31 cellular contexts compared by ENCODE assay signal in genomic region chr5:79108792-79109191, GRCh38. TPM values are rescaled to one million over a fixed set of nuclear protein-coding genes. Genes with fewer than 3 reads are reported as not detected.
"Had no signal": no experiment of that assay in that cellular context is flagged by ENCODE, and none has a peak within 500 bp of the region (broad histone marks: within the 10 kb centered on the region; RNA-seq: fewer than 3 reads in every experiment).

No MANE protein-coding gene starts in this region.

- H3K79me2 ChIP-seq: parathyroid adenoma had no signal

- H3K27ac ChIP-seq: neural progenitor cell, ovary, parathyroid adenoma, psoas muscle, skin epidermis, spleen, stomach, thoracic aorta, thyroid gland, tibial nerve, upper lobe of left lung, vagina had no signal

- H3K36me3 ChIP-seq: neural progenitor cell, ovary, spleen, stomach, thoracic aorta, thyroid gland, tibial nerve, upper lobe of left lung, vagina had no signal

- H3K27ac Mint-ChIP-seq: natural killer cell; nephron; neural progenitor cell; progenitor cell of endocrine pancreas; stimulated activated naive B cell treated with anti-CD40 and anti-IgM and Interleukin-4, amounts not matched to agents 10 μg/mL and 1 μg/mL and 100 μg/mL, for 72 hours; stimulated activated naive CD8-positive, alpha-beta T cell treated with anti-CD3 and anti-CD28 coated beads, Interleukin-15, Interleukin-2, amounts not matched to agents 100 ng/mL and 50 ng/mL, for 24 hours had no signal

- H3K36me3 Mint-ChIP-seq: natural killer cell; neural progenitor cell; stimulated activated naive B cell treated with anti-CD40 and anti-IgM and Interleukin-4, amounts not matched to agents 10 μg/mL and 1 μg/mL and 100 μg/mL, for 72 hours had no signal

- H3K4me3 Mint-ChIP-seq: natural killer cell; nephron; neural progenitor cell; stimulated activated naive B cell treated with anti-CD40 and anti-IgM and Interleukin-4, amounts not matched to agents 10 μg/mL and 1 μg/mL and 100 μg/mL, for 72 hours; stimulated activated naive CD8-positive, alpha-beta T cell treated with anti-CD3 and anti-CD28 coated beads, Interleukin-15, Interleukin-2, amounts not matched to agents 100 ng/mL and 50 ng/mL, for 24 hours had no signal

- DNase-seq: natural killer cell; occipital lobe; ovary; posterior cingulate gyrus; psoas muscle; right cardiac atrium; spleen; stimulated activated CD4-positive, alpha-beta T cell treated with anti-CD3 and anti-CD28 coated beads, Interleukin-12 subunit alpha, Interleukin-12 subunit beta, amount 100 ng/mL, for 4 hours; stimulated activated CD4-positive, alpha-beta T cell treated with anti-CD3 and anti-CD28 coated beads, Interleukin-1b, Interleukin-23, amount 100 ng/mL, for 48 hours; stimulated activated CD4-positive, alpha-beta T cell treated with anti-CD3 and anti-CD28 coated beads, Interleukin-4, amount 100 ng/mL, for 1 hour; stimulated activated CD4-positive, alpha-beta T cell treated with anti-CD3 and anti-CD28 coated beads, Interleukin-4, amount 100 ng/mL, for 4 hours; stimulated activated CD8-positive, alpha-beta memory T cell treated with anti-CD3 and anti-CD28 coated beads, Interleukin-4, amount 100 ng/mL, for 48 hours; stimulated activated naive B cell treated with anti-CD40 and anti-IgM and Interleukin-4, amounts not matched to agents 10 μg/mL and 1 μg/mL and 100 μg/mL, for 72 hours; stimulated activated naive CD4-positive, alpha-beta T cell treated with Interleukin-2 at 50 U/mL for 16 hours; stomach; thyroid gland; trophoblast cell; upper lobe of left lung had no signal

- H3K9ac ChIP-seq: neural progenitor cell, parathyroid adenoma had no signal

- H2AFZ ChIP-seq: neural progenitor cell, parathyroid adenoma had no signal

- H3K4me1 ChIP-seq: parathyroid adenoma, psoas muscle had no signal

- H3K9me3 ChIP-seq: ovary, psoas muscle, spleen, stomach, thoracic aorta, thyroid gland, tibial nerve, upper lobe of left lung, vagina had no signal

- ATAC-seq: natural killer cell; psoas muscle; stimulated activated naive B cell treated with anti-CD40 and anti-IgM and Interleukin-4, amounts not matched to agents 10 μg/mL and 1 μg/mL and 100 μg/mL, for 72 hours had no signal

- FAIRE-seq: urothelium cell line had no signal

- H3K27me3 ChIP-seq: ovary had no signal

- H3K4me1 Mint-ChIP-seq: natural killer cell, nephron, neural progenitor cell had no signal

- H3K9me3 Mint-ChIP-seq: natural killer cell; nephron; neural progenitor cell; stimulated activated naive B cell treated with anti-CD40 and anti-IgM and Interleukin-4, amounts not matched to agents 10 μg/mL and 1 μg/mL and 100 μg/mL, for 72 hours; stimulated activated naive CD8-positive, alpha-beta T cell treated with anti-CD3 and anti-CD28 coated beads, Interleukin-15, Interleukin-2, amounts not matched to agents 100 ng/mL and 50 ng/mL, for 24 hours had no signal

- H3K4me3 ChIP-seq: neural progenitor cell, ovary, psoas muscle, skin epidermis, smooth muscle cell, spleen, stomach, thyroid gland, tibial nerve, upper lobe of left lung, vagina had no signal

- H3K4me2 ChIP-seq: neural progenitor cell, smooth muscle cell had no signal

RNA-seq across cellular contexts. Expression of gene BHMT, which starts 2.8 kb away (rescaled TPM):
- total RNA-seq: natural killer cell, occipital lobe, osteoblast, psoas muscle, smooth muscle cell, spleen, vagina had no signal
- polyA plus RNA-seq: neural cell, smooth muscle cell, spleen had no signal

RNA-seq across cellular contexts. Expression of gene BHMT2, which starts 39.2 kb away (rescaled TPM):
- total RNA-seq: natural killer cell, smooth muscle cell had no signal
- polyA plus RNA-seq: neural cell, smooth muscle cell had no signal

RNA-seq across cellular contexts. Expression of gene DMGDH, which starts 39.3 kb away (rescaled TPM):
- total RNA-seq: smooth muscle cell had no signal
